In the genomic region with DNA sequence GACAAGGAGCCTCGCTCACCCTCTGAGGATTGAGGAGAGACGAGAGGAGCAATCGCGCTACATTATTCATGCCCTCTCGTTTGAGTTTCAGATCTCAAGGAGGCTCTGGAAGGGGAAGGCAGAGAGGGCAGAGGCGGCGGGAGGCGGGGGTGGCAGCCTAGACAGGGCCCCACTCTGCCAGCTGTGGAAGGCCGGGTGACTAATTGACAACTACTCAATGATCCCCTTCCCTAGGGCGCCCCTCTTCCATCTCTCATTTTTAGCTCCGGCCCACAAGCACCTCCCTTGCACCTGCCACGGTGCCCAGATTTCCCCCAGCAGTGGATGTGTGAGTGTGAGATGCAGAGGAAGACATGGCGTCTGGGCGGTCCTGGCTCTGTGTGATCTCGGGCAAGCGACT, we compare ENCODE assay signal across 17 cellular contexts.
"Had no signal": no experiment of that assay in that cellular context is flagged by ENCODE, and none has a peak within 500 bp of the region (broad histone marks: within the 10 kb centered on the region; RNA-seq: fewer than 3 reads in every experiment).

No MANE protein-coding gene starts in this region.

- H3K4me2 ChIP-seq: hepatocyte had no signal

- H2AFZ ChIP-seq: hepatocyte had no signal

- H3K9me3 Mint-ChIP-seq: stimulated activated naive CD8-positive, alpha-beta T cell treated with anti-CD3 and anti-CD28 coated beads, Interleukin-15, amount 100 ng/mL, for 72 hours had no signal

- DNase-seq: effector memory CD4-positive, alpha-beta T cell; esophagus squamous epithelium; foreskin fibroblast; left colon; left ventricle myocardium superior; naive thymus-derived CD4-positive, alpha-beta T cell; psoas muscle; stimulated activated CD4-positive, alpha-beta T cell treated with anti-CD3 and anti-CD28 coated beads, Interleukin-2, amount 100 ng/mL, for 24 hours; stimulated activated CD4-positive, alpha-beta T cell treated with anti-CD3 and anti-CD28 coated beads, Interleukin-4, amount 100 ng/mL, for 4 hours; stimulated activated naive B cell treated with anti-CD40 and anti-IgM and Interleukin-4, amounts not matched to agents 10 μg/mL and 1 μg/mL and 100 μg/mL, for 72 hours; stimulated activated naive CD8-positive, alpha-beta T cell treated with anti-CD3 and anti-CD28 coated beads, Interleukin-15, amount 100 ng/mL, for 72 hours; transverse colon had no signal

- H3K4me1 Mint-ChIP-seq: naive thymus-derived CD4-positive, alpha-beta T cell; stimulated activated naive B cell treated with anti-CD40 and anti-IgM and Interleukin-4, amounts not matched to agents 10 μg/mL and 1 μg/mL and 100 μg/mL, for 72 hours; stimulated activated naive CD8-positive, alpha-beta T cell treated with anti-CD3 and anti-CD28 coated beads, Interleukin-15, amount 100 ng/mL, for 72 hours had no signal

- H3K9me3 ChIP-seq: esophagus squamous epithelium, psoas muscle, thoracic aorta, transverse colon had no signal

- H3K27ac Mint-ChIP-seq: naive thymus-derived CD4-positive, alpha-beta T cell; stimulated activated naive B cell treated with anti-CD40 and anti-IgM and Interleukin-4, amounts not matched to agents 10 μg/mL and 1 μg/mL and 100 μg/mL, for 72 hours; stimulated activated naive CD8-positive, alpha-beta T cell treated with anti-CD3 and anti-CD28 coated beads, Interleukin-15, amount 100 ng/mL, for 72 hours had no signal

- H3K27ac ChIP-seq: esophagus squamous epithelium, hepatocyte, psoas muscle, skin epidermis, thoracic aorta, transverse colon had no signal

- H3K4me3 ChIP-seq: esophagus squamous epithelium, hepatocyte, lung, psoas muscle, skin epidermis, thoracic aorta, transverse colon had no signal

- H3K36me3 ChIP-seq: esophagus squamous epithelium, thoracic aorta, transverse colon had no signal

- H3K4me3 Mint-ChIP-seq: naive thymus-derived CD4-positive, alpha-beta T cell; stimulated activated naive B cell treated with anti-CD40 and anti-IgM and Interleukin-4, amounts not matched to agents 10 μg/mL and 1 μg/mL and 100 μg/mL, for 72 hours; stimulated activated naive CD8-positive, alpha-beta T cell treated with anti-CD3 and anti-CD28 coated beads, Interleukin-15, amount 100 ng/mL, for 72 hours had no signal

- H3K79me2 ChIP-seq: hepatocyte had no signal

- H3K4me1 ChIP-seq: esophagus squamous epithelium, psoas muscle, transverse colon had no signal

- ATAC-seq: left colon; left ventricle myocardium superior; naive thymus-derived CD4-positive, alpha-beta T cell; psoas muscle; sciatic nerve; stimulated activated naive B cell treated with anti-CD40 and anti-IgM and Interleukin-4, amounts not matched to agents 10 μg/mL and 1 μg/mL and 100 μg/mL, for 72 hours; stimulated activated naive CD8-positive, alpha-beta T cell treated with anti-CD3 and anti-CD28 coated beads, Interleukin-15, amount 100 ng/mL, for 72 hours had no signal
